Comparison of ENCODE assay signal across 19 cellular contexts in the genomic region with DNA sequence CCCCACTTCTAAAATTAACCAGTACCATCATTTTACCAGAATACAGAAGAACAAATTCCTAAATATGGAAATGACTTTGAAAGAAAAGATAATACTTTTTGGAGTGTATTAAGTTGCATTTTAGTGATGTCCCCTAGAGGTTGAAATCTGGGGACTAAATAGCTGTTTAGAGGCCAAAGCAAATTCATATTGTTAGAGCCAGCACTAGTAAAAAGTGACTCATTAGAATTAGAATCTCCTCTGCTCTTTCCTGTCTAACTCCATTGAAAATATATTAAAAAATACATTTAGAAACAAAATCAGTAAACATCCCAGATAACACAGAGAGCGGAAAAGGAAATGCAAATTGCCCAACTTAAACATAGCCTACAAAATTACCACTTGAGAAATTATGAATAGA.
A peak's percentile ranks its signal among the peaks of the same experiment; 100 is the strongest.
DNase-seq lines count a peak whose midpoint lies in the region; ATAC-seq and TF ChIP-seq lines count a peak whose summit lies in the region.
"Had no signal": no experiment of that assay in that cellular context is flagged by ENCODE, and none has a peak within 500 bp of the region (broad histone marks: within the 10 kb centered on the region; RNA-seq: fewer than 3 reads in every experiment).

No MANE protein-coding gene starts in this region.

- peaks cover 10% of the 10 kb centered on the region; the same call in 1 of the 2 replicates for H3K4me1 ChIP-seq in OCI-LY3 (ENCODE audit: low read length)
- peaks cover 1% of the 10 kb centered on the region for H3K4me1 ChIP-seq in mesenchymal stem cell (ENCODE audit: control insufficient read depth, insufficient read depth, low read depth, low read length)
- peaks cover 0 to 3% of the 10 kb centered on the region in 2 donors for H3K4me1 ChIP-seq in thyroid gland
- H3K4me1 ChIP-seq: HAP-1 had no signal

- intact Hi-C loops in thyroid gland (cut with DNase I) = no loop called here

- H2BK15ac ChIP-seq in mesenchymal stem cell (ENCODE audit: low read depth, poor library complexity, severe bottlenecking) = no peak overlapping the region

- no peak overlapping the region for H3K4ac ChIP-seq in mesenchymal stem cell (ENCODE audit: low read depth in 1 of 2, low read length in 2 of 2)

- no peaks in the 10 kb centered on the region for H3K27me3 ChIP-seq in OCI-LY3 (ENCODE audit: low read depth, low read length)
- no peaks in the 10 kb centered on the region for H3K27me3 ChIP-seq in mesenchymal stem cell (ENCODE audit: control insufficient read depth in 1 of 2, insufficient read depth in 1 of 2, low read length in 2 of 2)
- no peaks in the 10 kb centered on the region for H3K27me3 ChIP-seq in thyroid gland

- DNase-seq in NCI-H1105 (lab: John Stamatoyannopoulos, UW) (peak; percentile 26), NCI-H1105 treated with DMSO at 0.1 percent for 48 hours (lab: John Stamatoyannopoulos, UW) (no peak), mesenchymal stem cell (no peak), thyroid gland (no peak), CD1c-positive myeloid dendritic cell (ENCODE audit: extremely low spot score) (no peak)
- DNase-seq: CD4-positive, CD25-positive, alpha-beta regulatory T cell; COR-L47; DMS 273 treated with DMSO at 0.1 percent for 48 hours; DND-41; NCI-H1694 treated with DMSO at 0.1 percent for 48 hours; NCI-H2107; NCI-H510A treated with DMSO at 0.1 percent for 48 hours; NCI-H774; SIG-M5 had no signal

- H4K8ac ChIP-seq in mesenchymal stem cell (ENCODE audit: low read length) = no peak overlapping the region

- ATAC-seq in activated CD4-positive, CD25-positive, alpha-beta regulatory T cell treated with anti-CD3 and anti-CD28 coated beads, Interleukin-2, amount 50 U/mL, for 24 hours = no peak
- no peak for ATAC-seq in HG02840 (IDR thresholded peaks at IDR 0.05; ENCODE audit: low FRiP score, unreplicated experiment)

- no peak overlapping the region for H2BK5ac ChIP-seq in mesenchymal stem cell (ENCODE audit: low read depth, low read length, poor library complexity, severe bottlenecking)

- H3K9me3 ChIP-seq in OCI-LY3 (ENCODE audit: insufficient read depth, low read length) (no peaks in the 10 kb centered on the region), mesenchymal stem cell (ENCODE audit: control insufficient read depth, low read length) (no peaks in the 10 kb centered on the region), thyroid gland (no peaks in the 10 kb centered on the region)
- H3K9me3 ChIP-seq: HAP-1 had no signal

- no peak overlapping the region for H2AFZ ChIP-seq in OCI-LY3 (ENCODE audit: low read depth, low read length)
- H2AFZ ChIP-seq in mesenchymal stem cell (ENCODE audit: low read depth, low read length) = no peak overlapping the region

- no peak overlapping the region for H2BK120ac ChIP-seq in mesenchymal stem cell (ENCODE audit: low read depth, low read length)

- H2AK5ac ChIP-seq in mesenchymal stem cell (ENCODE audit: low read length, severe bottlenecking) = no peak overlapping the region

- H3K4me3 ChIP-seq in OCI-LY3 (ENCODE audit: low read length) = no peak overlapping the region
- H3K4me3 ChIP-seq in mesenchymal stem cell (ENCODE audit: insufficient read depth in 1 of 2, low read depth in 1 of 2, low read length in 2 of 2) = peak overlapping the region in 1 of 2 experiments; percentile 67
- no peak overlapping the region for H3K4me3 ChIP-seq in thyroid gland (replicated peaks in 1 of 3)
- H3K4me3 ChIP-seq: HAP-1 had no signal

- no peak overlapping the region for H3K18ac ChIP-seq in mesenchymal stem cell (ENCODE audit: low read depth in 1 of 2, low read length in 2 of 2)

- WGBS in mesenchymal stem cell = no CpG with 5 or more reads among the region's 1 CpG
- WGBS in thyroid gland, 2 donors = 82 to 86% methylated on average over 1 of the region's 1 CpG

- H3K36me3 ChIP-seq in OCI-LY3 (replicated peaks; ENCODE audit: low read depth, low read length) (no peaks in the 10 kb centered on the region), mesenchymal stem cell (ENCODE audit: control insufficient read depth in 1 of 2, insufficient read depth in 2 of 2, low read depth in 1 of 2, low read length in 2 of 2) (no peaks in the 10 kb centered on the region), thyroid gland (no peaks in the 10 kb centered on the region)
- H3K36me3 ChIP-seq: HAP-1 had no signal

- H4K91ac ChIP-seq in mesenchymal stem cell (ENCODE audit: low read length) = no peak overlapping the region

- no peak overlapping the region for H2BK12ac ChIP-seq in mesenchymal stem cell (ENCODE audit: low read length in 2 of 2)

- H3K4me2 ChIP-seq in OCI-LY3 (ENCODE audit: low read length) (peak overlapping the region; percentile 29; the same call in 1 of the 2 replicates), mesenchymal stem cell (ENCODE audit: low read length, poor library complexity, severe bottlenecking) (no peak overlapping the region)

- no peaks in the 10 kb centered on the region for H3K79me2 ChIP-seq in OCI-LY3 (ENCODE audit: low read length)

- TF ChIP-seq CTCF in OCI-LY3 (IDR thresholded peaks at IDR 0.05; ENCODE audit: low read depth, low read length) (no peak), thyroid gland (IDR thresholded peaks at IDR 0.05) (no peak)

- no peak overlapping the region for H3K14ac ChIP-seq in mesenchymal stem cell (ENCODE audit: low read length in 2 of 2)

- no peaks in the 10 kb centered on the region for H3K79me1 ChIP-seq in mesenchymal stem cell (replicated peaks; ENCODE audit: low read length, poor library complexity, severe bottlenecking)

- H3K23ac ChIP-seq in mesenchymal stem cell (ENCODE audit: low read length in 2 of 2) = no peak overlapping the region

- no peak overlapping the region for H3K9ac ChIP-seq in OCI-LY3 (ENCODE audit: low read length)
- H3K9ac ChIP-seq in mesenchymal stem cell (ENCODE audit: low read length) = peak overlapping the region; percentile 82

- TF ChIP-seq POLR2A in thyroid gland (IDR thresholded peaks at IDR 0.05) = no peak

- H3K27ac ChIP-seq in OCI-LY3 (ENCODE audit: low read length) = no peak overlapping the region
- peak overlapping the region; percentile 80 for H3K27ac ChIP-seq in mesenchymal stem cell (ENCODE audit: low read length, poor library complexity, severe bottlenecking)
- H3K27ac ChIP-seq in thyroid gland = peak overlapping the region in 2 of 3 donors; percentile 33 to 36
- H3K27ac ChIP-seq: 22Rv1 had no signal

- no peaks in the 10 kb centered on the region for H4K20me1 ChIP-seq in OCI-LY3 (ENCODE audit: insufficient read depth, low read length)
